Comparison of ENCODE assay signal across 1 cellular context in genomic region chr5:140106805-140107311, GRCh38.
TF ChIP-seq lines count a peak whose summit lies in the region.

No MANE protein-coding gene starts in this region.

TF ChIP-seq in HCT116, 20 proteins besides CTCF, POLR2A, EP300 and RAD21 (continued from another document):
- TF ChIP-seq ATF3 (IDR thresholded peaks at IDR 0.05) (no peak), CBX3 (IDR thresholded peaks at IDR 0.05; ENCODE audit: low read depth) (no peak), EZH2 (IDR thresholded peaks at IDR 0.05) (no peak), POLR2AphosphoS5 (IDR thresholded peaks at IDR 0.05; ENCODE audit: low read depth, low read length) (no peak), SP1 (IDR thresholded peaks at IDR 0.05; ENCODE audit: low read depth) (no peak), CEBPB (IDR thresholded peaks at IDR 0.05; ENCODE audit: low read depth) (no peak), ZFX (IDR thresholded peaks at IDR 0.05) (no peak), ZBTB33 (IDR thresholded peaks at IDR 0.05; ENCODE audit: extremely low read depth, insufficient replicate concordance, low read length) (no peak)
